8 cellular contexts compared by ENCODE assay signal in genomic region chr20:46307139-46307998, GRCh38. TPM values are rescaled to one million over a fixed set of nuclear protein-coding genes. Genes with fewer than 3 reads are reported as not detected.
A peak's percentile ranks its signal among the peaks of the same experiment; 100 is the strongest.
DNase-seq lines count a peak whose midpoint lies in the region; ATAC-seq and TF ChIP-seq lines count a peak whose summit lies in the region.

No MANE protein-coding gene starts in this region.

- CTCF ChIA-PET in activated naive CD4-positive, alpha-beta T cell treated with anti-CD3 and anti-CD28 coated beads for 36 hours (lab: Charles Lee) = interaction anchor here (0.6 to 3.9 kb wide), 18 partner anchors 9 to 975 kb away, joined by 3 to 21 read pairs (median 3); no protein-coding TSS in a partner anchor

- no peaks in the 10 kb centered on the region for H3K9me3 ChIP-seq in prostate gland
- no peaks in the 10 kb centered on the region for H3K9me3 ChIP-seq in uterus

- no peaks in the 10 kb centered on the region for H3K36me3 ChIP-seq in prostate gland
- H3K36me3 ChIP-seq in uterus = no peaks in the 10 kb centered on the region

- H3K4me1 ChIP-seq in prostate gland (replicated peaks) = no peaks in the 10 kb centered on the region
- peaks cover 0 to 11% of the 10 kb centered on the region in 2 donors for H3K4me1 ChIP-seq in uterus

- TF ChIP-seq POLR2A in prostate gland (IDR thresholded peaks at IDR 0.05) (no peak), uterus (IDR thresholded peaks at IDR 0.05) (no peak)

- peak; percentile 67 to 81 (median 80) for DNase-seq in NCI-H1417 (lab: John Stamatoyannopoulos, UW)
- DNase-seq in NCI-H1417 treated with DMSO at 0.1 percent for 48 hours (lab: John Stamatoyannopoulos, UW) = no peak
- peak; percentile 68 for DNase-seq in SK-N-DZ (ENCODE audit: low spot score)
- peak; percentile 81 for DNase-seq in activated naive CD4-positive, alpha-beta T cell treated with anti-CD3 and anti-CD28 coated beads for 36 hours
- peak; percentile 57 for DNase-seq in Right ventricle myocardium superior
- DNase-seq in prostate gland (ENCODE audit: low spot score) = peak; percentile 38
- peak in 1 of 2 donors; percentile 19 for DNase-seq in uterus

- H3K4me3 Mint-ChIP-seq in IgD-negative memory B cell = peak overlapping the region in 3 of 4 donors; percentile 53 to 73 (median 56)
- H3K4me3 Mint-ChIP-seq in activated naive CD4-positive, alpha-beta T cell treated with anti-CD3 and anti-CD28 coated beads for 36 hours = peak overlapping the region; percentile 25

- no peak overlapping the region for H3K27ac Mint-ChIP-seq in IgD-negative memory B cell
- no peak overlapping the region for H3K27ac Mint-ChIP-seq in activated naive CD4-positive, alpha-beta T cell treated with anti-CD3 and anti-CD28 coated beads for 36 hours

- WGBS in prostate gland = 1% methylated on average over 71 of the region's 90 CpGs

- ATAC-seq in Right ventricle myocardium superior (ENCODE audit: poor library complexity) = peak; percentile 41

- peak overlapping the region in 1 of 2 donors; percentile 38 for H3K27ac ChIP-seq in prostate gland
- H3K27ac ChIP-seq in uterus = no peak overlapping the region

- TF ChIP-seq CTCF in prostate gland (IDR thresholded peaks at IDR 0.05) = peak; percentile 59 to 93 (median 78)
- TF ChIP-seq CTCF in uterus (IDR thresholded peaks at IDR 0.05) = peak; percentile 29 to 56 (median 41)

- H3K36me3 Mint-ChIP-seq in IgD-negative memory B cell = no peaks in the 10 kb centered on the region
- no peaks in the 10 kb centered on the region for H3K36me3 Mint-ChIP-seq in activated naive CD4-positive, alpha-beta T cell treated with anti-CD3 and anti-CD28 coated beads for 36 hours (ENCODE audit: low read depth)

- H3K27me3 Mint-ChIP-seq in IgD-negative memory B cell = peaks cover 57% of the 10 kb centered on the region
- H3K27me3 Mint-ChIP-seq in activated naive CD4-positive, alpha-beta T cell treated with anti-CD3 and anti-CD28 coated beads for 36 hours (ENCODE audit: low read depth) = peaks cover 57% of the 10 kb centered on the region

- H3K4me1 Mint-ChIP-seq in IgD-negative memory B cell = peaks cover 0 to 9% (median 4%) of the 10 kb centered on the region in 3 donors
- peaks cover 7% of the 10 kb centered on the region for H3K4me1 Mint-ChIP-seq in activated naive CD4-positive, alpha-beta T cell treated with anti-CD3 and anti-CD28 coated beads for 36 hours (ENCODE audit: low read depth)

- intact Hi-C loops in activated naive CD4-positive, alpha-beta T cell treated with anti-CD3 and anti-CD28 coated beads for 36 hours (cut with micrococcal nuclease) = loop anchor here (1.0 to 5.0 kb wide), 5 partner anchors 41 to 380 kb away; partner anchors contain the start of gene TP53RK
- intact Hi-C loops in Right ventricle myocardium superior (cut with DNase I) = no loop called here
- intact Hi-C loops in prostate gland (cut with DNase I) = no loop called here
- intact Hi-C loops in uterus (cut with DNase I; ENCODE audit: low total_unique reads) = no loop called here

- peak overlapping the region; percentile 31 to 46 for H3K4me3 ChIP-seq in prostate gland
- H3K4me3 ChIP-seq in uterus = peak overlapping the region in 1 of 2 donors; percentile 32

- no peaks in the 10 kb centered on the region for H3K9me3 Mint-ChIP-seq in IgD-negative memory B cell
- no peaks in the 10 kb centered on the region for H3K9me3 Mint-ChIP-seq in activated naive CD4-positive, alpha-beta T cell treated with anti-CD3 and anti-CD28 coated beads for 36 hours

- peaks cover 2% of the 10 kb centered on the region for H3K27me3 ChIP-seq in prostate gland (replicated peaks; ENCODE audit: insufficient read depth)
- peaks cover 7 to 40% of the 10 kb centered on the region in 2 donors for H3K27me3 ChIP-seq in uterus

RNA-seq across cellular contexts. Expression of gene CDH22, which starts 0.9 kb away (rescaled TPM):
- polyA plus RNA-seq in IgD-negative memory B cell = not detected
- polyA plus RNA-seq in SK-N-DZ (2014; cell fraction: cytosol; rRNA removed) = 0.14 TPM in 1 of 2 replicates, not detected in the other
- not detected in 2 replicates for polyA plus RNA-seq in SK-N-DZ (2014; cell fraction: nucleus; rRNA removed)
- total RNA-seq in activated naive CD4-positive, alpha-beta T cell treated with anti-CD3 and anti-CD28 coated beads for 36 hours = under 1 TPM in 1 of 2 experiments, not detected in 1; 0.07 TPM
- total RNA-seq in Right ventricle myocardium superior (5.5 TPM), prostate gland (1 to 10 TPM; 1.9 to 3.3 TPM), uterus (under 1 TPM in 2 of 4 donors, not detected in 2; 0.48 to 0.49 TPM)
